20 cellular contexts compared by ENCODE assay signal in genomic region chr11:121133046-121133445, GRCh38. TPM values are rescaled to one million over a fixed set of nuclear protein-coding genes. Genes with fewer than 3 reads are reported as not detected.
A peak's percentile ranks its signal among the peaks of the same experiment; 100 is the strongest.
DNase-seq lines count a peak whose midpoint lies in the region; ATAC-seq and TF ChIP-seq lines count a peak whose summit lies in the region.
"Had no signal": no experiment of that assay in that cellular context is flagged by ENCODE, and none has a peak within 500 bp of the region (broad histone marks: within the 10 kb centered on the region; RNA-seq: fewer than 3 reads in every experiment).

No MANE protein-coding gene starts in this region.

- H2AFZ ChIP-seq in PC-3 (ENCODE audit: low read length) = no peak overlapping the region

- peaks cover 12% of the 10 kb centered on the region for H3K4me1 ChIP-seq in PC-3 (ENCODE audit: insufficient read depth, low read length)
- H3K4me1 ChIP-seq: A549, HAP-1 had no signal

- H3K4me3 Mint-ChIP-seq in immature natural killer cell = no peak overlapping the region
- H3K4me3 Mint-ChIP-seq: CD4-positive, CD25-positive, alpha-beta regulatory T cell; CD8-positive, alpha-beta T cell; HFFc6 had no signal

- TF ChIP-seq CTCF in PC-3 (conservative IDR thresholded peaks at IDR 0.05; ENCODE audit: low read depth, low read length) = no peak

- H3K4me1 Mint-ChIP-seq in immature natural killer cell = no peaks in the 10 kb centered on the region
- H3K4me1 Mint-ChIP-seq: CD4-positive, CD25-positive, alpha-beta regulatory T cell had no signal

- intact Hi-C loops in PC-3 (cut with micrococcal nuclease) = no loop called here

- no peak overlapping the region for H3K4me3 ChIP-seq in PC-3 (ENCODE audit: low read length)
- H3K4me3 ChIP-seq: A549, HAP-1 had no signal

- H3K36me3 ChIP-seq in PC-3 (ENCODE audit: low read depth, low read length) = no peaks in the 10 kb centered on the region
- H3K36me3 ChIP-seq: BE2C, HAP-1 had no signal

- CTCF ChIA-PET in PC-3 (lab: Charles Lee) = no interaction called here

- POLR2A ChIA-PET in PC-3 (lab: Charles Lee; ENCODE audit: unreplicated experiment) = no interaction called here

- H3K9ac ChIP-seq in PC-3 (ENCODE audit: low read length) = no peak overlapping the region

- H3K4me2 ChIP-seq in PC-3 (ENCODE audit: low read length) = no peak overlapping the region

- H3K79me2 ChIP-seq in PC-3 (ENCODE audit: low read length) = no peaks in the 10 kb centered on the region

- no TSS peak for BruUV-seq in PC-3 (replicated peaks; lab: Mats Ljungman, UMichigan)

- no peaks in the 10 kb centered on the region; the same call in 1 of the 2 replicates for H3K9me2 ChIP-seq in PC-3 (replicated peaks; ENCODE audit: low read length)

- H3K36me3 Mint-ChIP-seq in immature natural killer cell = no peaks in the 10 kb centered on the region
- H3K36me3 Mint-ChIP-seq: CD4-positive, CD25-positive, alpha-beta regulatory T cell; CD8-positive, alpha-beta T cell had no signal

- DNase-seq in NCI-H526 treated with DMSO at 0.1 percent for 48 hours (lab: John Stamatoyannopoulos, UW) (peak; percentile 31), NCI-H526 (lab: John Stamatoyannopoulos, UW) (no peak), NCI-H69 (lab: John Stamatoyannopoulos, UW) (peak; percentile 5), kidney glomerular epithelial cell (lab: John Stamatoyannopoulos, UW) (peak; percentile 25), GF-D8 (lab: John Stamatoyannopoulos, UW) (no peak), immature natural killer cell (no peak), PC-3 (no peak)
- DNase-seq: 8988T; ACHN; AML-193; BE2C; C1 segment of cervical spinal cord; Calu3; CD4-positive, CD25-positive, alpha-beta regulatory T cell; CD8-positive, alpha-beta T cell; DMS79 treated with DMSO at 0.1 percent for 48 hours; GOT3; HFFc6 had no signal

- H3K27ac Mint-ChIP-seq in immature natural killer cell = no peak overlapping the region
- H3K27ac Mint-ChIP-seq: CD4-positive, CD25-positive, alpha-beta regulatory T cell; CD8-positive, alpha-beta T cell; HFFc6 had no signal

- H4K20me1 ChIP-seq in PC-3 (ENCODE audit: low read length) = no peaks in the 10 kb centered on the region

- peaks cover 14% of the 10 kb centered on the region; the same call in 1 of the 2 replicates for H3K27me3 ChIP-seq in PC-3 (ENCODE audit: low read length)
- H3K27me3 ChIP-seq: BE2C had no signal

- H3K9me3 ChIP-seq in PC-3 (ENCODE audit: low read length) = no peaks in the 10 kb centered on the region
- H3K9me3 ChIP-seq: A549, BE2C, HAP-1 had no signal

- H3K27me3 Mint-ChIP-seq in immature natural killer cell (ENCODE audit: low read depth in 3 of 3) = peaks cover 3% of the 10 kb centered on the region in 3 donors

- no peaks in the 10 kb centered on the region for H3F3A ChIP-seq in PC-3 (ENCODE audit: low read length, unreplicated experiment)

- H3K9me3 Mint-ChIP-seq in immature natural killer cell = no peaks in the 10 kb centered on the region
- H3K9me3 Mint-ChIP-seq: CD8-positive, alpha-beta T cell had no signal

- H3K27ac ChIP-seq in PC-3 (ENCODE audit: low read length) = no peak overlapping the region
- H3K27ac ChIP-seq: A549 had no signal

- no peak for ATAC-seq in PC-3
- ATAC-seq: CD8-positive, alpha-beta T cell had no signal

RNA-seq across cellular contexts. Expression of gene TECTA, which starts 32.0 kb away (rescaled TPM):
- polyA plus RNA-seq in immature natural killer cell = under 1 TPM in 2 of 3 donors, not detected in 1; 0.03 to 0.26 TPM
- total RNA-seq in PC-3 (2014; rRNA removed) = 0.11 and 0.46 TPM in 2 replicates
- total RNA-seq: Calu3 had no signal

Comparison
In these comparisons a context has a peak if more than half of its experiments do, and no peak if none do; other contexts are left out.
1. DNase-seq: peak in NCI-H526 treated with DMSO at 0.1 percent for 48 hours (single experiment), NCI-H69 (single experiment) and kidney glomerular epithelial cell (single experiment); none in NCI-H526 (0 of 2), GF-D8 (single experiment), immature natural killer cell (0 of 3) and PC-3 (single experiment).